15 cellular contexts compared by ENCODE assay signal in genomic region chr4:122764071-122764807, GRCh38. TPM values are rescaled to one million over a fixed set of nuclear protein-coding genes. Genes with fewer than 3 reads are reported as not detected.
DNase-seq lines count a peak whose midpoint lies in the region; ATAC-seq, FAIRE-seq and TF ChIP-seq lines count a peak whose summit lies in the region.
"Had no signal": no experiment of that assay in that cellular context is flagged by ENCODE, and none has a peak within 500 bp of the region (broad histone marks: within the 10 kb centered on the region; RNA-seq: fewer than 3 reads in every experiment).

No MANE protein-coding gene starts in this region.

- H3K4me3 ChIP-seq in fibroblast of the aortic adventitia (ENCODE audit: low read depth, low read length) (no peak overlapping the region), body of pancreas (no peak overlapping the region), HAP-1 (no peak overlapping the region)
- H3K4me3 ChIP-seq: Peyer's patch, right lobe of liver, uterus had no signal

- H3K36me3 ChIP-seq in body of pancreas (replicated peaks in 1 of 2; ENCODE audit: insufficient read depth in 1 of 2, low read depth in 2 of 2) = no peaks in the 10 kb centered on the region
- no peaks in the 10 kb centered on the region for H3K36me3 ChIP-seq in HAP-1 (replicated peaks)
- H3K36me3 ChIP-seq: Peyer's patch, right lobe of liver, uterus had no signal

- no peak for ATAC-seq in GM21576 (IDR thresholded peaks at IDR 0.05; ENCODE audit: unreplicated experiment)
- no peak for ATAC-seq in body of pancreas

- peak overlapping the region; percentile 3 for H3K27ac Mint-ChIP-seq in activated CD4-positive, alpha-beta memory T cell treated with anti-CD3 and anti-CD28 coated beads, Interleukin-2, amount 10 ng/mL, durations not matched to agents 7 days and 5 days

- H3K4me1 Mint-ChIP-seq in activated CD4-positive, alpha-beta memory T cell treated with anti-CD3 and anti-CD28 coated beads, Interleukin-2, amount 10 ng/mL, durations not matched to agents 7 days and 5 days = peaks cover 36% of the 10 kb centered on the region

- H3K36me3 Mint-ChIP-seq in activated CD4-positive, alpha-beta memory T cell treated with anti-CD3 and anti-CD28 coated beads, Interleukin-2, amount 10 ng/mL, durations not matched to agents 7 days and 5 days (ENCODE audit: low read depth) = no peaks in the 10 kb centered on the region

- no peak overlapping the region for H3K4me3 Mint-ChIP-seq in activated CD4-positive, alpha-beta memory T cell treated with anti-CD3 and anti-CD28 coated beads, Interleukin-2, amount 10 ng/mL, durations not matched to agents 7 days and 5 days

- H3K4me1 ChIP-seq in body of pancreas (no peaks in the 10 kb centered on the region), HAP-1 (peaks cover 48% of the 10 kb centered on the region)
- H3K4me1 ChIP-seq: uterus had no signal

- WGBS in body of pancreas, 2 donors = 65 to 78% methylated on average over 5 of the region's 5 CpGs

- FAIRE-seq in H54 (lab: Jason Lieb, UNC) = peak; percentile 85

- H3K9me3 Mint-ChIP-seq in activated CD4-positive, alpha-beta memory T cell treated with anti-CD3 and anti-CD28 coated beads, Interleukin-2, amount 10 ng/mL, durations not matched to agents 7 days and 5 days = no peaks in the 10 kb centered on the region

- TF ChIP-seq POLR2A in H54 (IDR thresholded peaks at IDR 0.05; ENCODE audit: low read depth, low read length) (no peak), body of pancreas (IDR thresholded peaks at IDR 0.05) (no peak)

- POLR2A ChIA-PET in activated CD4-positive, alpha-beta memory T cell treated with anti-CD3 and anti-CD28 coated beads, Interleukin-2, amount 10 ng/mL, durations not matched to agents 7 days and 5 days (lab: Charles Lee) = no interaction called here

- DNase-seq in ACHN = peak; percentile 47
- DNase-seq in H54 (ENCODE audit: insufficient read length, low spot score) = no peak
- DNase-seq in activated CD4-positive, alpha-beta memory T cell treated with anti-CD3 and anti-CD28 coated beads, Interleukin-2, amount 10 ng/mL, durations not matched to agents 7 days and 5 days = no peak
- DNase-seq in fibroblast of the aortic adventitia (ENCODE audit: low read depth) = peak; percentile 79
- no peak for DNase-seq in GM13976 (ENCODE audit: low spot score)
- DNase-seq in body of pancreas = no peak
- no peak for DNase-seq in HAP-1 (ENCODE audit: low spot score in 2 of 2)
- DNase-seq: activated gamma-delta T cell; COR-L47; effector CD8-positive, alpha-beta T cell; Peyer's patch; right lobe of liver; uterus had no signal

- H3K9me3 ChIP-seq in body of pancreas (no peaks in the 10 kb centered on the region), HAP-1 (no peaks in the 10 kb centered on the region)
- H3K9me3 ChIP-seq: Peyer's patch, right lobe of liver, uterus had no signal

- in situ Hi-C loops in ACHN (cut with HindIII; ENCODE audit: low pct_ligation_motif_present, low pct_unique_long_range_greater_than_20kb, low sequenced_read_pairs) = no loop called here
- in situ Hi-C loops in GM13976 (cut with MboI; ENCODE audit: low sequenced_read_pairs, unreplicated experiment) = no loop called here
- in situ Hi-C loops in HAP-1 (cut with MboI; ENCODE audit: low sequenced_read_pairs) = loop anchor here (10.0 kb wide), 1 partner anchor 141 kb away; no protein-coding TSS in a partner anchor

- intact Hi-C loops in body of pancreas (cut with DNase I) = no loop called here

- TF ChIP-seq CTCF in fibroblast of the aortic adventitia (IDR thresholded peaks at IDR 0.05; ENCODE audit: insufficient read depth, low read length) (no peak), GM13976 (IDR thresholded peaks at IDR 0.05; ENCODE audit: borderline replicate concordance, control extremely low read depth, extremely low read depth, insufficient read depth, missing control alignments) (no peak), body of pancreas (IDR thresholded peaks at IDR 0.05) (no peak)

- H3K27me3 ChIP-seq in body of pancreas = no peaks in the 10 kb centered on the region
- H3K27me3 ChIP-seq in HAP-1 (ENCODE audit: low read depth) = no peaks in the 10 kb centered on the region
- H3K27me3 ChIP-seq: Peyer's patch, right lobe of liver, uterus had no signal

- CTCF ChIA-PET in activated CD4-positive, alpha-beta memory T cell treated with anti-CD3 and anti-CD28 coated beads, Interleukin-2, amount 10 ng/mL, durations not matched to agents 7 days and 5 days (lab: Charles Lee) = interaction anchor here (1.3 kb wide), 1 partner anchor 32 kb away, joined by 6 read pairs; the partner anchor contains the start of gene BBS12

- no peak overlapping the region for H3K27ac ChIP-seq in body of pancreas
- H3K27ac ChIP-seq: Peyer's patch, VCaP had no signal

- no peaks in the 10 kb centered on the region for H3K27me3 Mint-ChIP-seq in activated CD4-positive, alpha-beta memory T cell treated with anti-CD3 and anti-CD28 coated beads, Interleukin-2, amount 10 ng/mL, durations not matched to agents 7 days and 5 days

RNA-seq across cellular contexts. Expression of gene BBS12, which starts 31.7 kb away (rescaled TPM):
- 1 to 10 TPM; 3.7 to 5.0 TPM for total RNA-seq in activated CD4-positive, alpha-beta memory T cell treated with anti-CD3 and anti-CD28 coated beads, Interleukin-2, amount 10 ng/mL, durations not matched to agents 7 days and 5 days
- total RNA-seq in fibroblast of the aortic adventitia (ENCODE audit: low replicate concordance) = 2.0 and 5.8 TPM in 2 replicates
- total RNA-seq in body of pancreas = 1 to 10 TPM in 1 of 2 donors, not detected in 1; 2.3 TPM

Comparison
In these comparisons a context has a peak if more than half of its experiments do, and no peak if none do; other contexts are left out.
1. DNase-seq: peak in ACHN (single experiment) and fibroblast of the aortic adventitia (single experiment); none in H54 (single experiment), activated CD4-positive, alpha-beta memory T cell treated with anti-CD3 and anti-CD28 coated beads, Interleukin-2, amount 10 ng/mL, durations not matched to agents 7 days and 5 days (single experiment), GM13976 (single experiment), body of pancreas (0 of 4) and HAP-1 (0 of 2).